Comparison of ENCODE assay signal across 21 cellular contexts in genomic region chr4:68176500-68176899, GRCh38. TPM values are rescaled to one million over a fixed set of nuclear protein-coding genes. Genes with fewer than 3 reads are reported as not detected.
DNase-seq lines count a peak whose midpoint lies in the region; ATAC-seq and TF ChIP-seq lines count a peak whose summit lies in the region.
"Had no signal": no experiment of that assay in that cellular context is flagged by ENCODE, and none has a peak within 500 bp of the region (broad histone marks: within the 10 kb centered on the region; RNA-seq: fewer than 3 reads in every experiment).

No MANE protein-coding gene starts in this region.

- H3K36me3 ChIP-seq in DOHH2 (ENCODE audit: control insufficient read depth, low read length) (no peaks in the 10 kb centered on the region), hepatocyte (replicated peaks; ENCODE audit: insufficient read depth, low read depth) (no peaks in the 10 kb centered on the region)
- H3K36me3 ChIP-seq: BLaER1 treated with 17β-estradiol and CSF1 and Interleukin-3, amounts not matched to agents 10 nM and 100 nM; transverse colon had no signal

- 14% methylated on average over 1 of the region's 1 CpG for WGBS in hepatocyte (ENCODE audit: low lambda C conversion rate, missing lambda C conversion rate)

- peak; percentile 63; the same call in 1 of the 2 replicates for ATAC-seq in WTC11

- H3K4me1 Mint-ChIP-seq in WTC11, result no peaks in the 10 kb centered on the region
- H3K4me1 Mint-ChIP-seq: activated naive CD4-positive, alpha-beta T cell treated with anti-CD3 and anti-CD28 coated beads, Interleukin-2, amount 50 U/mL, for 24 hours; immature natural killer cell; nephron had no signal

- H3K4me1 ChIP-seq in DOHH2 (ENCODE audit: control insufficient read depth, low read length) (no peaks in the 10 kb centered on the region), hepatocyte (ENCODE audit: insufficient read depth) (no peaks in the 10 kb centered on the region)
- H3K4me1 ChIP-seq: transverse colon had no signal

- intact Hi-C loops in posterior vena cava (cut with DNase I), result no loop called here

- peak overlapping the region; percentile 35 for H2AFZ ChIP-seq in hepatocyte

- H3F3A ChIP-seq in DOHH2 (ENCODE audit: control insufficient read depth, insufficient read depth), result no peaks in the 10 kb centered on the region

- no peak overlapping the region for H3K4me3 Mint-ChIP-seq in WTC11
- H3K4me3 Mint-ChIP-seq: activated naive CD4-positive, alpha-beta T cell treated with anti-CD3 and anti-CD28 coated beads, Interleukin-2, amount 50 U/mL, for 24 hours; IgD-negative memory B cell; immature natural killer cell; nephron had no signal

- H3K4me3 ChIP-seq in DOHH2 (ENCODE audit: low read length) (no peak overlapping the region), hepatocyte (no peak overlapping the region)
- H3K4me3 ChIP-seq: BLaER1 treated with 17β-estradiol and CSF1 and Interleukin-3, amounts not matched to agents 10 nM and 100 nM; lung; transverse colon had no signal

- CTCF ChIA-PET in WTC11 (lab: Charles Lee), result interaction anchor here (0.7 to 1.9 kb wide), 7 partner anchors 12 to 284 kb away, joined by 3 to 5 read pairs (median 3); no protein-coding TSS in a partner anchor

- no peaks in the 10 kb centered on the region for H3K9me3 ChIP-seq in DOHH2 (ENCODE audit: control insufficient read depth, insufficient read depth, low read length)
- H3K9me3 ChIP-seq in hepatocyte (ENCODE audit: low read depth), result no peaks in the 10 kb centered on the region
- H3K9me3 ChIP-seq: transverse colon had no signal

- no peak overlapping the region for H3K27ac Mint-ChIP-seq in WTC11
- H3K27ac Mint-ChIP-seq: activated naive CD4-positive, alpha-beta T cell treated with anti-CD3 and anti-CD28 coated beads, Interleukin-2, amount 50 U/mL, for 24 hours; IgD-negative memory B cell; immature natural killer cell; nephron had no signal

- peaks cover 32% of the 10 kb centered on the region for H3K9me3 Mint-ChIP-seq in WTC11
- H3K9me3 Mint-ChIP-seq: activated naive CD4-positive, alpha-beta T cell treated with anti-CD3 and anti-CD28 coated beads, Interleukin-2, amount 50 U/mL, for 24 hours; IgD-negative memory B cell; immature natural killer cell; nephron had no signal

- no peak overlapping the region for H3K27ac ChIP-seq in DOHH2 (ENCODE audit: low read depth, low read length)
- H3K27ac ChIP-seq in hepatocyte, result no peak overlapping the region
- H3K27ac ChIP-seq: BLaER1 treated with 17β-estradiol and CSF1 and Interleukin-3, amounts not matched to agents 10 nM and 100 nM; transverse colon had no signal

- H3K9me2 ChIP-seq in DOHH2 (replicated peaks; ENCODE audit: control insufficient read depth, low read length), result no peaks in the 10 kb centered on the region
- H3K9me2 ChIP-seq in hepatocyte (replicated peaks; ENCODE audit: insufficient read depth), result no peaks in the 10 kb centered on the region

- H4K20me1 ChIP-seq in DOHH2 (ENCODE audit: control insufficient read depth, insufficient read depth, low read depth, low read length) (no peaks in the 10 kb centered on the region), hepatocyte (ENCODE audit: insufficient read depth, poor library complexity, severe bottlenecking) (no peaks in the 10 kb centered on the region)
- H4K20me1 ChIP-seq: BLaER1 treated with 17β-estradiol and CSF1 and Interleukin-3, amounts not matched to agents 10 nM and 100 nM had no signal

- no peak for DNase-seq in WTC11 (ENCODE audit: low spot score)
- DNase-seq in hepatocyte (ENCODE audit: low spot score), result peak; percentile 7
- no peak for DNase-seq in NCI-H2029 treated with DMSO at 0.1 percent for 48 hours (lab: John Stamatoyannopoulos, UW)
- no peak for DNase-seq in SKM-1 (lab: John Stamatoyannopoulos, UW; ENCODE audit: unreplicated experiment)
- no peak for DNase-seq in C1 segment of cervical spinal cord (lab: John Stamatoyannopoulos, UW)
- no peak for DNase-seq in posterior vena cava (ENCODE audit: low spot score)
- DNase-seq: activated CD4-positive, alpha-beta T cell treated with anti-CD3 and anti-CD28 coated beads, Interleukin-2, amount 50 U/mL, for 4 hours; caudate nucleus; DMS79 treated with DMSO at 0.1 percent for 48 hours; immature natural killer cell; NCI-H1417 treated with DMSO at 0.1 percent for 48 hours; SHP77 treated with DMSO at 0.1 percent for 48 hours; stimulated activated naive CD4-positive, alpha-beta T cell; transverse colon had no signal

- peaks cover 29% of the 10 kb centered on the region for H3K36me3 Mint-ChIP-seq in WTC11
- H3K36me3 Mint-ChIP-seq: activated naive CD4-positive, alpha-beta T cell treated with anti-CD3 and anti-CD28 coated beads, Interleukin-2, amount 50 U/mL, for 24 hours; IgD-negative memory B cell; immature natural killer cell had no signal

- TF ChIP-seq CTCF in DOHH2 (IDR thresholded peaks at IDR 0.05; ENCODE audit: low read depth, low read length, poor library complexity, severe bottlenecking) (peak; percentile 21), LNCAP (IDR thresholded peaks at IDR 0.05) (peak; percentile 27; the same call in 1 of the 2 replicates), WTC11 (IDR thresholded peaks at IDR 0.05) (no peak), hepatocyte (IDR thresholded peaks at IDR 0.05; ENCODE audit: poor library complexity) (peak; percentile 15)

- H3K27me3 ChIP-seq in DOHH2 (ENCODE audit: control insufficient read depth, low read length) (no peaks in the 10 kb centered on the region), hepatocyte (no peaks in the 10 kb centered on the region)
- H3K27me3 ChIP-seq: BLaER1 treated with 17β-estradiol and CSF1 and Interleukin-3, amounts not matched to agents 10 nM and 100 nM; transverse colon had no signal

- POLR2A ChIA-PET in WTC11 (lab: Charles Lee), result no interaction called here

- no peaks in the 10 kb centered on the region for H3K79me2 ChIP-seq in DOHH2 (ENCODE audit: control insufficient read depth, low read length)
- no peaks in the 10 kb centered on the region for H3K79me2 ChIP-seq in hepatocyte

- no peaks in the 10 kb centered on the region for H3K27me3 Mint-ChIP-seq in WTC11 (ENCODE audit: low read depth)

- H3K4me2 ChIP-seq in DOHH2 (ENCODE audit: low read length) (no peak overlapping the region), hepatocyte (peak overlapping the region; percentile 31)
- H3K4me2 ChIP-seq: BLaER1 treated with 17β-estradiol and CSF1 and Interleukin-3, amounts not matched to agents 10 nM and 100 nM had no signal

TF ChIP-seq in WTC11, 78 proteins besides CTCF, POLR2A, EP300 and RAD21 (continues in another document):
- TF ChIP-seq, protein P1, sequence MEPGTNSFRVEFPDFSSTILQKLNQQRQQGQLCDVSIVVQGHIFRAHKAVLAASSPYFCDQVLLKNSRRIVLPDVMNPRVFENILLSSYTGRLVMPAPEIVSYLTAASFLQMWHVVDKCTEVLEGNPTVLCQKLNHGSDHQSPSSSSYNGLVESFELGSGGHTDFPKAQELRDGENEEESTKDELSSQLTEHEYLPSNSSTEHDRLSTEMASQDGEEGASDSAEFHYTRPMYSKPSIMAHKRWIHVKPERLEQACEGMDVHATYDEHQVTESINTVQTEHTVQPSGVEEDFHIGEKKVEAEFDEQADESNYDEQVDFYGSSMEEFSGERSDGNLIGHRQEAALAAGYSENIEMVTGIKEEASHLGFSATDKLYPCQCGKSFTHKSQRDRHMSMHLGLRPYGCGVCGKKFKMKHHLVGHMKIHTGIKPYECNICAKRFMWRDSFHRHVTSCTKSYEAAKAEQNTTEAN (CRISPR knock-in tag; IDR thresholded peaks at IDR 0.05), result no peak
- TF ChIP-seq, protein P2, sequence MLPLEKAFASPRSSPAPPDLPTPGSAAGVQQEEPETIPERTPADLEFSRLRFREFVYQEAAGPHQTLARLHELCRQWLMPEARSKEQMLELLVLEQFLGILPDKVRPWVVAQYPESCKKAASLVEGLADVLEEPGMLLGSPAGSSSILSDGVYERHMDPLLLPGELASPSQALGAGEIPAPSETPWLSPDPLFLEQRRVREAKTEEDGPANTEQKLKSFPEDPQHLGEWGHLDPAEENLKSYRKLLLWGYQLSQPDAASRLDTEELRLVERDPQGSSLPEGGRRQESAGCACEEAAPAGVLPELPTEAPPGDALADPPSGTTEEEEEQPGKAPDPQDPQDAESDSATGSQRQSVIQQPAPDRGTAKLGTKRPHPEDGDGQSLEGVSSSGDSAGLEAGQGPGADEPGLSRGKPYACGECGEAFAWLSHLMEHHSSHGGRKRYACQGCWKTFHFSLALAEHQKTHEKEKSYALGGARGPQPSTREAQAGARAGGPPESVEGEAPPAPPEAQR (CRISPR knock-in tag; IDR thresholded peaks at IDR 0.05), result no peak
- TF ChIP-seq IRF1 (CRISPR knock-in tag; IDR thresholded peaks at IDR 0.05) (no peak), ZNF138 (CRISPR knock-in tag; conservative IDR thresholded peaks at IDR 0.05) (no peak), ATF1 (CRISPR knock-in tag; IDR thresholded peaks at IDR 0.05) (no peak)

RNA-seq across cellular contexts. Expression of gene TMPRSS11F, which starts 46.8 kb away (rescaled TPM):
- not detected in 3 replicates for total RNA-seq in WTC11 (2021)
- total RNA-seq in hepatocyte, result 0.07 and 0.68 TPM in 2 replicates
- polyA plus RNA-seq in hepatocyte, result 0.50 TPM in 1 of 2 replicates, not detected in the other
- total RNA-seq in posterior vena cava, result not detected
- total RNA-seq: lung, transverse colon had no signal
- polyA plus RNA-seq: IgD-negative memory B cell, immature natural killer cell, lung had no signal
